In genomic region chr1:24278726-24279125, GRCh38 we compare ENCODE assay signal across 15 cellular contexts. TPM values are rescaled to one million over a fixed set of nuclear protein-coding genes. Genes with fewer than 3 reads are reported as not detected.
DNase-seq lines count a peak whose midpoint lies in the region; ATAC-seq, FAIRE-seq and TF ChIP-seq lines count a peak whose summit lies in the region.
"Had no signal": no experiment of that assay in that cellular context is flagged by ENCODE, and none has a peak within 500 bp of the region (broad histone marks: within the 10 kb centered on the region; RNA-seq: fewer than 3 reads in every experiment).

No MANE protein-coding gene starts in this region.

- H3K36me3 ChIP-seq in pancreas (no peaks in the 10 kb centered on the region), gastroesophageal sphincter (no peaks in the 10 kb centered on the region)
- H3K36me3 ChIP-seq: BLaER1 had no signal

- ATAC-seq in left lobe of liver (peak; percentile 39), pancreas (peak in 3 of 4 donors; percentile 22 to 70 (median 39)), gastroesophageal sphincter (no peak)

- H3K4me3 ChIP-seq in pancreas (no peak overlapping the region), gastroesophageal sphincter (no peak overlapping the region)
- H3K4me3 ChIP-seq: BLaER1 had no signal

- DNase-seq in NCI-H2196 (lab: John Stamatoyannopoulos, UW; ENCODE audit: unreplicated experiment) (peak; percentile 36), NCI-H2196 treated with DMSO at 0.1 percent for 48 hours (lab: John Stamatoyannopoulos, UW; ENCODE audit: unreplicated experiment) (no peak), SK-MEL-5 (ENCODE audit: low read depth, low spot score) (peak; percentile 43), left lobe of liver (ENCODE audit: low spot score) (no peak), pancreas (peak in 1 of 6 donors; percentile 39), MV-4-11 (lab: John Stamatoyannopoulos, UW) (no peak), putamen (ENCODE audit: low spot score) (no peak)
- DNase-seq: AML-193; Caco-2; CD8-positive, alpha-beta memory T cell; GF-D8; H7 had no signal

- no peak overlapping the region for H3K27ac ChIP-seq in pancreas
- H3K27ac ChIP-seq in gastroesophageal sphincter = no peak overlapping the region
- H3K27ac ChIP-seq: 22Rv1, BLaER1 had no signal

- no peak for TF ChIP-seq EP300 in gastroesophageal sphincter (IDR thresholded peaks at IDR 0.05)

- FAIRE-seq in pancreas (lab: Jason Lieb, UNC) = no peak

- 52 to 59% methylated on average over 3 of the region's 3 CpGs for WGBS in pancreas, 2 donors
- no CpG with 5 or more reads among the region's 3 CpGs for WGBS in gastroesophageal sphincter (ENCODE audit: low coverage in 1 of 2), 2 donors

- H3K27me3 ChIP-seq in pancreas (no peaks in the 10 kb centered on the region), gastroesophageal sphincter (peaks cover 33% of the 10 kb centered on the region)
- H3K27me3 ChIP-seq: BLaER1 had no signal

- H3K9me3 ChIP-seq in pancreas (no peaks in the 10 kb centered on the region), gastroesophageal sphincter (peaks cover 0 to 9% (median 0%) of the 10 kb centered on the region in 3 donors)
- H3K9me3 ChIP-seq: Caco-2 had no signal

- TF ChIP-seq POLR2A in gastroesophageal sphincter (IDR thresholded peaks at IDR 0.05) = no peak

- peaks cover 0 to 3% (median 0%) of the 10 kb centered on the region in 3 donors for H3K4me1 ChIP-seq in pancreas
- no peaks in the 10 kb centered on the region for H3K4me1 ChIP-seq in gastroesophageal sphincter
- H3K4me1 ChIP-seq: BLaER1, Caco-2 had no signal

- TF ChIP-seq CTCF in pancreas (IDR thresholded peaks at IDR 0.05) = no peak
- no peak for TF ChIP-seq CTCF in gastroesophageal sphincter (IDR thresholded peaks at IDR 0.05)

- intact Hi-C loops in pancreas (cut with DNase I) = no loop called here

- in situ Hi-C loops in SK-MEL-5 (cut with HindIII; ENCODE audit: low pct_unique_long_range_greater_than_20kb, low sequenced_read_pairs) = no loop called here

RNA-seq across cellular contexts. Expression of gene GRHL3, which starts 40.4 kb away (rescaled TPM):
- total RNA-seq in SK-MEL-5 (2014; rRNA removed; shearing (Covaris generic)) = not detected in 2 replicates
- polyA plus RNA-seq in SK-MEL-5 (2015; cell fraction: cytosol; rRNA removed) = not detected in 2 replicates
- not detected in 2 replicates for polyA plus RNA-seq in SK-MEL-5 (2015; cell fraction: nucleus; rRNA removed)
- 0.40 TPM for total RNA-seq in left lobe of liver
- under 1 TPM; 0.16 to 0.86 (median 0.47) TPM for total RNA-seq in pancreas
- polyA plus RNA-seq in pancreas = under 1 TPM; 0.11 to 0.33 TPM
- 1 to 10 TPM in 1 of 4 donors, under 1 TPM in 2, not detected in 1; 0.13 to 4.9 (median 0.31) TPM for total RNA-seq in gastroesophageal sphincter
- polyA plus RNA-seq: CD8-positive, alpha-beta memory T cell had no signal

Comparison
In these comparisons a context has a peak if more than half of its experiments do, and no peak if none do; other contexts are left out.
1. DNase-seq: peak in NCI-H2196 (single experiment) and SK-MEL-5 (single experiment); none in NCI-H2196 treated with DMSO at 0.1 percent for 48 hours (single experiment), left lobe of liver (single experiment), MV-4-11 (single experiment) and putamen (single experiment).